ENCODE assay signal across 9 cellular contexts in the genomic region with DNA sequence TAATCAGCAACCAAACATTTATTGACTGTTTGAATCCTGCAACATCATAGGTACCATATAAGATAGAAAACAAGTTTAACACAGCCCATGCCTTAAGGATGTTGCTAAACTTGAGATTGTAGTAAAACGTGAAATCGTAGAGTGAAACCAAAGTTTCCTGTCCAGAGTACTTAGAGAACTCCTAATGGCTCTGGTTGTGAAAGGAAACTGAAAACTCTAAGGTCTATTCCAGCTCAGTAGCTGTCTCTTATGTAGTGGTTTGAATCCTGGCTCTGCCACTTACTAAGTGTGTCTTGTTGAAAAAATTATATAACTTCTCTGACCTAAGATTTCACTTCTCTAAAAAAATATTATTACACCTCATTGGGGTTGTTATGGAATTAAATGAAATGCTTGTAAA.
DNase-seq lines count a peak whose midpoint lies in the region; ATAC-seq, FAIRE-seq and TF ChIP-seq lines count a peak whose summit lies in the region.
"Had no signal": no experiment of that assay in that cellular context is flagged by ENCODE, and none has a peak within 500 bp of the region (broad histone marks: within the 10 kb centered on the region; RNA-seq: fewer than 3 reads in every experiment).

No MANE protein-coding gene starts in this region.

- WGBS in hepatocyte (ENCODE audit: low lambda C conversion rate, missing lambda C conversion rate) = 93% methylated on average over 2 of the region's 2 CpGs

- no peaks in the 10 kb centered on the region for H3K4me1 Mint-ChIP-seq in HFFc6 (ENCODE audit: low read depth)
- peaks cover 3% of the 10 kb centered on the region for H3K4me1 Mint-ChIP-seq in activated T-cell treated with anti-CD3 and anti-CD28 coated beads, Interleukin-2, amount 50 U/mL, for 4 hours (ENCODE audit: low read depth)

- H3K9me3 Mint-ChIP-seq in HFFc6 = peaks cover 21% of the 10 kb centered on the region
- H3K9me3 Mint-ChIP-seq in activated T-cell treated with anti-CD3 and anti-CD28 coated beads, Interleukin-2, amount 50 U/mL, for 4 hours = no peaks in the 10 kb centered on the region

- H3K27ac ChIP-seq in KMS-11 (peak overlapping the region; percentile 60), hepatocyte (no peak overlapping the region)

- H3K9me2 ChIP-seq in hepatocyte (replicated peaks; ENCODE audit: insufficient read depth) = no peaks in the 10 kb centered on the region

- no peak overlapping the region for H3K27ac Mint-ChIP-seq in HFFc6
- H3K27ac Mint-ChIP-seq: activated CD8-positive, alpha-beta T cell treated with anti-CD3 and anti-CD28 coated beads, Interleukin-2, amount 10 ng/mL, durations not matched to agents 7 days and 5 days had no signal

- H3K4me1 ChIP-seq in KMS-11 (ENCODE audit: low read depth, poor library complexity, severe bottlenecking) = peaks cover 46% of the 10 kb centered on the region
- H3K4me1 ChIP-seq in hepatocyte (ENCODE audit: insufficient read depth) = no peaks in the 10 kb centered on the region

- H3K27me3 Mint-ChIP-seq in HFFc6 (ENCODE audit: insufficient read depth) = no peaks in the 10 kb centered on the region
- H3K27me3 Mint-ChIP-seq in activated T-cell treated with anti-CD3 and anti-CD28 coated beads, Interleukin-2, amount 50 U/mL, for 4 hours (ENCODE audit: low read depth) = peaks cover 6% of the 10 kb centered on the region

- peak; percentile 11; the same call in 1 of the 2 replicates for TF ChIP-seq POLR2A in GM12891 (IDR thresholded peaks at IDR 0.05; ENCODE audit: low read depth, low read length)

- H4K20me1 ChIP-seq in KMS-11 (ENCODE audit: insufficient read depth) (no peaks in the 10 kb centered on the region), hepatocyte (ENCODE audit: insufficient read depth, poor library complexity, severe bottlenecking) (no peaks in the 10 kb centered on the region)

- peak overlapping the region; percentile 36 for H3K4me2 ChIP-seq in KMS-11
- H3K4me2 ChIP-seq in hepatocyte = no peak overlapping the region

- ATAC-seq in GM19463 (IDR thresholded peaks at IDR 0.05; ENCODE audit: unreplicated experiment) (peak; percentile 46), HG02943 (IDR thresholded peaks at IDR 0.05; ENCODE audit: low read depth, unreplicated experiment) (peak; percentile 60)
- no peak for ATAC-seq in activated T-cell treated with anti-CD3 and anti-CD28 coated beads, Interleukin-2, amount 50 U/mL, for 4 hours
- ATAC-seq: activated CD8-positive, alpha-beta T cell treated with anti-CD3 and anti-CD28 coated beads, Interleukin-2, amount 10 ng/mL, durations not matched to agents 7 days and 5 days had no signal

- FAIRE-seq in GM12891 (lab: Jason Lieb, UNC) = no peak

- no peaks in the 10 kb centered on the region for H3K36me3 ChIP-seq in KMS-11 (ENCODE audit: insufficient read depth)
- H3K36me3 ChIP-seq in hepatocyte (replicated peaks; ENCODE audit: insufficient read depth, low read depth) = no peaks in the 10 kb centered on the region

- no peak overlapping the region for H3K4me3 ChIP-seq in KMS-11 (IDR thresholded peaks at IDR 0.05; ENCODE audit: insufficient read depth, low read depth, low read length)
- H3K4me3 ChIP-seq in hepatocyte = no peak overlapping the region

- no peak overlapping the region for H3K4me3 Mint-ChIP-seq in HFFc6
- no peak overlapping the region for H3K4me3 Mint-ChIP-seq in activated T-cell treated with anti-CD3 and anti-CD28 coated beads, Interleukin-2, amount 50 U/mL, for 4 hours
- H3K4me3 Mint-ChIP-seq: activated CD8-positive, alpha-beta T cell treated with anti-CD3 and anti-CD28 coated beads, Interleukin-2, amount 10 ng/mL, durations not matched to agents 7 days and 5 days had no signal

- H2AFZ ChIP-seq in KMS-11 (ENCODE audit: low read depth) (peak overlapping the region; percentile 59), hepatocyte (no peak overlapping the region)

- no peaks in the 10 kb centered on the region for H3K27me3 ChIP-seq in KMS-11 (ENCODE audit: insufficient read depth, low read depth)
- no peaks in the 10 kb centered on the region for H3K27me3 ChIP-seq in hepatocyte

- H3K36me3 Mint-ChIP-seq in HFFc6 (ENCODE audit: low read depth) = no peaks in the 10 kb centered on the region
- no peaks in the 10 kb centered on the region for H3K36me3 Mint-ChIP-seq in activated T-cell treated with anti-CD3 and anti-CD28 coated beads, Interleukin-2, amount 50 U/mL, for 4 hours (ENCODE audit: insufficient read depth)

- TF ChIP-seq CTCF in KMS-11 (conservative IDR thresholded peaks at IDR 0.05; ENCODE audit: low read depth, low read length) (no peak), HFFc6 (IDR thresholded peaks at IDR 0.05) (no peak), hepatocyte (IDR thresholded peaks at IDR 0.05; ENCODE audit: poor library complexity) (no peak)

- H3K79me2 ChIP-seq in KMS-11 (ENCODE audit: insufficient read depth, low read depth) = no peaks in the 10 kb centered on the region
- no peaks in the 10 kb centered on the region for H3K79me2 ChIP-seq in hepatocyte

- H3K9ac ChIP-seq in KMS-11 = no peak overlapping the region

- no peak for DNase-seq in GM12891 (ENCODE audit: insufficient read length, low spot score)
- DNase-seq in anterior cingulate cortex (lab: John Stamatoyannopoulos, UW) = no peak
- DNase-seq in HFFc6 = no peak
- DNase-seq in activated T-cell treated with anti-CD3 and anti-CD28 coated beads, Interleukin-2, amount 50 U/mL, for 4 hours = no peak
- DNase-seq in hepatocyte (ENCODE audit: low spot score) = no peak
- DNase-seq: activated CD8-positive, alpha-beta T cell treated with anti-CD3 and anti-CD28 coated beads, Interleukin-2, amount 10 ng/mL, durations not matched to agents 7 days and 5 days had no signal

- no peaks in the 10 kb centered on the region for H3K9me3 ChIP-seq in hepatocyte (ENCODE audit: low read depth)

TF ChIP-seq in GM12891, 5 proteins besides CTCF, POLR2A, EP300 and RAD21:
- peak; percentile 35; the same call in 1 of the 2 replicates for TF ChIP-seq SPI1 (IDR thresholded peaks at IDR 0.05; ENCODE audit: low read depth, low read length)
- TF ChIP-seq POU2F2 (IDR thresholded peaks at IDR 0.05; ENCODE audit: low read depth, low read length) = no peak

Comparison
In these comparisons a context has a peak if more than half of its experiments do, and no peak if none do; other contexts are left out.
1. ATAC-seq: peak in GM19463 (single experiment) and HG02943 (single experiment); none in activated T-cell treated with anti-CD3 and anti-CD28 coated beads, Interleukin-2, amount 50 U/mL, for 4 hours (0 of 2).